ENCODE assay signal across 13 cellular contexts in genomic region chr1:91765880-91766443, GRCh38.
DNase-seq lines count a peak whose midpoint lies in the region; TF ChIP-seq lines count a peak whose summit lies in the region.
"Had no signal": no experiment of that assay in that cellular context is flagged by ENCODE, and none has a peak within 500 bp of the region (broad histone marks: within the 10 kb centered on the region; RNA-seq: fewer than 3 reads in every experiment).

No MANE protein-coding gene starts in this region.

- H4K20me1 ChIP-seq in smooth muscle cell (ENCODE audit: low read depth), result no peaks in the 10 kb centered on the region
- H4K20me1 ChIP-seq: BLaER1 treated with 17β-estradiol and CSF1 and Interleukin-3, amounts not matched to agents 10 nM and 100 nM had no signal

- no peak overlapping the region for H2AFZ ChIP-seq in smooth muscle cell (ENCODE audit: low read depth)

- CTCF ChIA-PET in CD4-positive, alpha-beta memory T cell (lab: Charles Lee; ENCODE audit: partially characterized antibody), result interaction anchor here (0.5 to 0.9 kb wide), 2 partner anchors 12 to 16 kb away, joined by 3 read pairs; no protein-coding TSS in a partner anchor

- 54% methylated on average over 3 of the region's 3 CpGs for WGBS in smooth muscle cell (ENCODE audit: low lambda C conversion rate)

- H3K36me3 Mint-ChIP-seq in immature natural killer cell, result peaks cover 8 to 40% (median 26%) of the 10 kb centered on the region in 3 donors
- H3K36me3 Mint-ChIP-seq in CD4-positive, alpha-beta memory T cell, result peaks cover 36 to 38% of the 10 kb centered on the region in 2 donors

- peak overlapping the region; percentile 77 for H3K27ac ChIP-seq in smooth muscle cell (ENCODE audit: low read depth)
- H3K27ac ChIP-seq in CD4-positive, alpha-beta memory T cell (ENCODE audit: low read depth, low read length), result no peak overlapping the region
- H3K27ac ChIP-seq: 22Rv1; BLaER1 treated with 17β-estradiol and CSF1 and Interleukin-3, amounts not matched to agents 10 nM and 100 nM had no signal

- no peak overlapping the region for H3K4me2 ChIP-seq in smooth muscle cell
- H3K4me2 ChIP-seq: BLaER1 treated with 17β-estradiol and CSF1 and Interleukin-3, amounts not matched to agents 10 nM and 100 nM had no signal

- DNase-seq in SIG-M5 treated with dmso at 0.1 percent for 504 hours (lab: John Stamatoyannopoulos, UW; ENCODE audit: unreplicated experiment) (peak; percentile 1), SIG-M5 (lab: John Stamatoyannopoulos, UW) (no peak), SKM-1 treated with dmso at 0.1 percent for 144 hours (lab: John Stamatoyannopoulos, UW; ENCODE audit: unreplicated experiment) (peak; percentile 51), immature natural killer cell (no peak), smooth muscle cell (lab: John Stamatoyannopoulos, UW; ENCODE audit: unreplicated experiment) (no peak), NCI-H748 (lab: John Stamatoyannopoulos, UW; ENCODE audit: unreplicated experiment) (no peak), GM10266 (ENCODE audit: extremely low spot score) (no peak)
- DNase-seq in CD4-positive, alpha-beta memory T cell, result no peak
- DNase-seq: NCI-H1092, NCI-H1694 treated with DMSO at 0.1 percent for 48 hours, NCI-H774 had no signal

- H3K27me3 Mint-ChIP-seq in immature natural killer cell (ENCODE audit: low read depth in 3 of 3), result peaks cover 1 to 24% (median 10%) of the 10 kb centered on the region in 3 donors
- H3K27me3 Mint-ChIP-seq in CD4-positive, alpha-beta memory T cell, result no peaks in the 10 kb centered on the region

- H3K9me3 Mint-ChIP-seq in immature natural killer cell, result no peaks in the 10 kb centered on the region
- H3K9me3 Mint-ChIP-seq in CD4-positive, alpha-beta memory T cell, result no peaks in the 10 kb centered on the region

- peak overlapping the region; percentile 16 to 44 (median 34) for H3K4me3 Mint-ChIP-seq in immature natural killer cell
- no peak overlapping the region for H3K4me3 Mint-ChIP-seq in CD4-positive, alpha-beta memory T cell

- TF ChIP-seq CTCF in smooth muscle cell (IDR thresholded peaks at IDR 0.05; ENCODE audit: borderline replicate concordance, insufficient read depth, poor library complexity, severe bottlenecking) (no peak), GM10266 (IDR thresholded peaks at IDR 0.05; ENCODE audit: control insufficient read depth, insufficient read depth, low read depth, missing control alignments) (no peak)

- H3K36me3 ChIP-seq in smooth muscle cell (ENCODE audit: low read depth), result no peaks in the 10 kb centered on the region
- H3K36me3 ChIP-seq in CD4-positive, alpha-beta memory T cell (ENCODE audit: insufficient read depth, low read length), result no peaks in the 10 kb centered on the region
- H3K36me3 ChIP-seq: BLaER1 treated with 17β-estradiol and CSF1 and Interleukin-3, amounts not matched to agents 10 nM and 100 nM had no signal

- no peaks in the 10 kb centered on the region for H3K9me3 ChIP-seq in smooth muscle cell (replicated peaks; ENCODE audit: low read depth)
- no peaks in the 10 kb centered on the region for H3K9me3 ChIP-seq in CD4-positive, alpha-beta memory T cell (ENCODE audit: control insufficient read depth in 1 of 2, low read length in 2 of 2)

- peaks cover 90 to 100% of the 10 kb centered on the region in 2 donors for H3K4me1 Mint-ChIP-seq in immature natural killer cell
- peaks cover 6 to 19% (median 12%) of the 10 kb centered on the region in 4 donors for H3K4me1 Mint-ChIP-seq in CD4-positive, alpha-beta memory T cell

- H3K79me2 ChIP-seq in smooth muscle cell (ENCODE audit: low read depth), result peaks cover 37% of the 10 kb centered on the region

- peaks cover 9% of the 10 kb centered on the region for H3F3A ChIP-seq in smooth muscle cell (ENCODE audit: low read depth)

- peak overlapping the region; percentile 58 to 88 (median 81) for H3K27ac Mint-ChIP-seq in immature natural killer cell
- no peak overlapping the region for H3K27ac Mint-ChIP-seq in CD4-positive, alpha-beta memory T cell

- no peak overlapping the region for H3K9ac ChIP-seq in smooth muscle cell (ENCODE audit: low read depth)
- H3K9ac ChIP-seq: BLaER1 treated with 17β-estradiol and CSF1 and Interleukin-3, amounts not matched to agents 10 nM and 100 nM had no signal

- POLR2A ChIA-PET in CD4-positive, alpha-beta memory T cell (lab: Charles Lee; ENCODE audit: partially characterized antibody), result no interaction called here

- intact Hi-C loops in CD4-positive, alpha-beta memory T cell (cut with micrococcal nuclease), result no loop called here

- peaks cover 44% of the 10 kb centered on the region for H3K4me1 ChIP-seq in smooth muscle cell (ENCODE audit: low read depth)
- H3K4me1 ChIP-seq in CD4-positive, alpha-beta memory T cell (ENCODE audit: insufficient read depth, low read length), result no peaks in the 10 kb centered on the region

- H3K4me3 ChIP-seq in smooth muscle cell, result no peak overlapping the region
- H3K4me3 ChIP-seq in CD4-positive, alpha-beta memory T cell (ENCODE audit: low read length in 2 of 2), result no peak overlapping the region
- H3K4me3 ChIP-seq: BLaER1 treated with 17β-estradiol and CSF1 and Interleukin-3, amounts not matched to agents 10 nM and 100 nM had no signal

- no peaks in the 10 kb centered on the region for H3K27me3 ChIP-seq in smooth muscle cell (ENCODE audit: low read depth)
- H3K27me3 ChIP-seq in CD4-positive, alpha-beta memory T cell (ENCODE audit: insufficient read depth, low read length), result no peaks in the 10 kb centered on the region
- H3K27me3 ChIP-seq: BLaER1 treated with 17β-estradiol and CSF1 and Interleukin-3, amounts not matched to agents 10 nM and 100 nM had no signal

Comparison
In these comparisons a context has a peak if more than half of its experiments do, and no peak if none do; other contexts are left out.
1. DNase-seq: peak in SIG-M5 treated with dmso at 0.1 percent for 504 hours (single experiment) and SKM-1 treated with dmso at 0.1 percent for 144 hours (single experiment); none in SIG-M5 (single experiment), immature natural killer cell (0 of 3), smooth muscle cell (single experiment), NCI-H748 (single experiment), CD4-positive, alpha-beta memory T cell (0 of 5) and GM10266 (single experiment).
2. H3K27ac Mint-ChIP-seq: peak in immature natural killer cell (6 of 6); none in CD4-positive, alpha-beta memory T cell (0 of 7).
3. H3K4me3 Mint-ChIP-seq: peak in immature natural killer cell (5 of 5); none in CD4-positive, alpha-beta memory T cell (0 of 8).